ENCODE assay signal across 18 cellular contexts in genomic region chr2:184683923-184684322, GRCh38.
"Had no signal": no experiment of that assay in that cellular context is flagged by ENCODE, and none has a peak within 500 bp of the region (broad histone marks: within the 10 kb centered on the region; RNA-seq: fewer than 3 reads in every experiment).

No MANE protein-coding gene starts in this region.

- H3K9me3 Mint-ChIP-seq: stimulated activated naive CD8-positive, alpha-beta T cell treated with anti-CD3 and anti-CD28 coated beads, Interleukin-15, Interleukin-2, amounts not matched to agents 100 ng/mL and 50 ng/mL, for 24 hours had no signal

- H3K27ac Mint-ChIP-seq: activated naive CD8-positive, alpha-beta T cell; naive thymus-derived CD8-positive, alpha-beta T cell; stimulated activated naive CD8-positive, alpha-beta T cell treated with anti-CD3 and anti-CD28 coated beads, Interleukin-15, Interleukin-2, amounts not matched to agents 100 ng/mL and 50 ng/mL, for 24 hours; T-cell had no signal

- H3K36me3 Mint-ChIP-seq: activated naive CD8-positive, alpha-beta T cell; naive thymus-derived CD8-positive, alpha-beta T cell; T-cell had no signal

- H3K36me3 ChIP-seq: ovary, tibial nerve, uterus had no signal

- H3K4me3 Mint-ChIP-seq: activated naive CD8-positive, alpha-beta T cell; naive thymus-derived CD8-positive, alpha-beta T cell; stimulated activated naive CD8-positive, alpha-beta T cell treated with anti-CD3 and anti-CD28 coated beads, Interleukin-15, Interleukin-2, amounts not matched to agents 100 ng/mL and 50 ng/mL, for 24 hours; T-cell had no signal

- DNase-seq: activated CD4-positive, alpha-beta T cell treated with anti-CD3 and anti-CD28 coated beads for 1 hour; activated CD4-positive, alpha-beta T cell treated with anti-CD3 and anti-CD28 coated beads, Interleukin-2, amount 50 U/mL, for 4 hours; activated gamma-delta T cell treated with Interleukin-2 at 50 U/mL for 16 hours; dermis blood vessel endothelial cell; effector memory CD4-positive, alpha-beta T cell; foreskin melanocyte; mesendoderm; naive thymus-derived CD8-positive, alpha-beta T cell; ovary; psoas muscle; right cardiac atrium; stimulated activated CD4-positive, alpha-beta T cell treated with anti-CD3 and anti-CD28 coated beads, Interleukin-2, amount 100 ng/mL, for 24 hours; T-cell; uterus had no signal

- H3K27me3 ChIP-seq: ovary, tibial nerve, uterus had no signal

- H3K4me3 ChIP-seq: ovary, psoas muscle, tibial nerve, uterus had no signal

- H3K27me3 Mint-ChIP-seq: activated naive CD8-positive, alpha-beta T cell; stimulated activated naive CD8-positive, alpha-beta T cell treated with anti-CD3 and anti-CD28 coated beads, Interleukin-15, Interleukin-2, amounts not matched to agents 100 ng/mL and 50 ng/mL, for 24 hours; T-cell had no signal

- H3K27ac ChIP-seq: ovary, psoas muscle, tibial nerve, uterus, VCaP had no signal

- H3K9me3 ChIP-seq: ovary, psoas muscle, tibial nerve, uterus had no signal

- H3K4me1 Mint-ChIP-seq: naive thymus-derived CD8-positive, alpha-beta T cell; T-cell had no signal

- ATAC-seq: naive thymus-derived CD8-positive, alpha-beta T cell; psoas muscle; right cardiac atrium; T-cell had no signal

- H3K4me1 ChIP-seq: psoas muscle, tibial nerve, uterus had no signal
